Comparison of ENCODE assay signal across 1 cellular context in the genomic region with DNA sequence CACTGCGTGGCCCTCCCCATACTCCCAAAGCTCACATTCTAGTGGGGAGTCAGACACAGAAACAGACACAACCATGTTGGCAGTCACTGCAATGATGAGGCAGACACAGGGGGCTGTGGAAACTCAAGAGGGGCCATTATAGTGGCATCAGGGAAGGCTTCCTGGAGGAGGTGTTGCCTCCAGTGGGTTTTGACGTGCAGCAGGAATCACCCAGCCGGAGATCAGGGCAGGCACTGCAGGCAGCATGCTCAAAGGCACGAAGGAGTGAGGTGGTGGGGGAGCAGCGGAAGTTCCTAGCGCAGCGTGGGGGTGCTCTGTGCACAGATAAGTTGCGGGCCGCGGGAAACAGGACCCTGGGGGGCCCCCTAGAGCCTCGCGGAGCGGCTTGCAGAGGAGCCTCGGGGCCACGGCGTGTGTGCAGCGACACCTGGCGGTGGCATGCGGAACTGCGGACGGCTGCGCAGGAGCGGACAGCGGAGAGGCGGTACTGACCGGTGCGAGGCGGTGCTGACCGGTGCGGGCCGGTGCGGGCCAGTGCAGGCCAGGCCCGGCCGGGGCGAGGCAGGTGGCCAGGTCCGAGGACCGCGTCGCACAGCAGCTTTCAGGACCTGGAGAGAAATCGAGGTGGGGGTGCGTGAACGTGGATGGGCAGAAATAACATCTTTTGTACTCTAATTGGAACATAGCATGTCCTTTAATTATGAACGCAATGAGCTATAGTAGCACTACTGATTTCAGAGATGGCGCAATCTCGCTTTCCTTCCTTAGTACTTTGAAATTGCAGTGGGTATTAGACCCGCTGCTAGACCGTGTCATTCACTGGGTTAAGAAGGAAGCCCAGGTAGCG.
TF ChIP-seq lines count a peak whose summit lies in the region.

No MANE protein-coding gene starts in this region.

TF ChIP-seq in K562, 482 proteins besides CTCF, POLR2A, EP300 and RAD21 (continued from another document and continues in another):
- TF ChIP-seq, protein P1, sequence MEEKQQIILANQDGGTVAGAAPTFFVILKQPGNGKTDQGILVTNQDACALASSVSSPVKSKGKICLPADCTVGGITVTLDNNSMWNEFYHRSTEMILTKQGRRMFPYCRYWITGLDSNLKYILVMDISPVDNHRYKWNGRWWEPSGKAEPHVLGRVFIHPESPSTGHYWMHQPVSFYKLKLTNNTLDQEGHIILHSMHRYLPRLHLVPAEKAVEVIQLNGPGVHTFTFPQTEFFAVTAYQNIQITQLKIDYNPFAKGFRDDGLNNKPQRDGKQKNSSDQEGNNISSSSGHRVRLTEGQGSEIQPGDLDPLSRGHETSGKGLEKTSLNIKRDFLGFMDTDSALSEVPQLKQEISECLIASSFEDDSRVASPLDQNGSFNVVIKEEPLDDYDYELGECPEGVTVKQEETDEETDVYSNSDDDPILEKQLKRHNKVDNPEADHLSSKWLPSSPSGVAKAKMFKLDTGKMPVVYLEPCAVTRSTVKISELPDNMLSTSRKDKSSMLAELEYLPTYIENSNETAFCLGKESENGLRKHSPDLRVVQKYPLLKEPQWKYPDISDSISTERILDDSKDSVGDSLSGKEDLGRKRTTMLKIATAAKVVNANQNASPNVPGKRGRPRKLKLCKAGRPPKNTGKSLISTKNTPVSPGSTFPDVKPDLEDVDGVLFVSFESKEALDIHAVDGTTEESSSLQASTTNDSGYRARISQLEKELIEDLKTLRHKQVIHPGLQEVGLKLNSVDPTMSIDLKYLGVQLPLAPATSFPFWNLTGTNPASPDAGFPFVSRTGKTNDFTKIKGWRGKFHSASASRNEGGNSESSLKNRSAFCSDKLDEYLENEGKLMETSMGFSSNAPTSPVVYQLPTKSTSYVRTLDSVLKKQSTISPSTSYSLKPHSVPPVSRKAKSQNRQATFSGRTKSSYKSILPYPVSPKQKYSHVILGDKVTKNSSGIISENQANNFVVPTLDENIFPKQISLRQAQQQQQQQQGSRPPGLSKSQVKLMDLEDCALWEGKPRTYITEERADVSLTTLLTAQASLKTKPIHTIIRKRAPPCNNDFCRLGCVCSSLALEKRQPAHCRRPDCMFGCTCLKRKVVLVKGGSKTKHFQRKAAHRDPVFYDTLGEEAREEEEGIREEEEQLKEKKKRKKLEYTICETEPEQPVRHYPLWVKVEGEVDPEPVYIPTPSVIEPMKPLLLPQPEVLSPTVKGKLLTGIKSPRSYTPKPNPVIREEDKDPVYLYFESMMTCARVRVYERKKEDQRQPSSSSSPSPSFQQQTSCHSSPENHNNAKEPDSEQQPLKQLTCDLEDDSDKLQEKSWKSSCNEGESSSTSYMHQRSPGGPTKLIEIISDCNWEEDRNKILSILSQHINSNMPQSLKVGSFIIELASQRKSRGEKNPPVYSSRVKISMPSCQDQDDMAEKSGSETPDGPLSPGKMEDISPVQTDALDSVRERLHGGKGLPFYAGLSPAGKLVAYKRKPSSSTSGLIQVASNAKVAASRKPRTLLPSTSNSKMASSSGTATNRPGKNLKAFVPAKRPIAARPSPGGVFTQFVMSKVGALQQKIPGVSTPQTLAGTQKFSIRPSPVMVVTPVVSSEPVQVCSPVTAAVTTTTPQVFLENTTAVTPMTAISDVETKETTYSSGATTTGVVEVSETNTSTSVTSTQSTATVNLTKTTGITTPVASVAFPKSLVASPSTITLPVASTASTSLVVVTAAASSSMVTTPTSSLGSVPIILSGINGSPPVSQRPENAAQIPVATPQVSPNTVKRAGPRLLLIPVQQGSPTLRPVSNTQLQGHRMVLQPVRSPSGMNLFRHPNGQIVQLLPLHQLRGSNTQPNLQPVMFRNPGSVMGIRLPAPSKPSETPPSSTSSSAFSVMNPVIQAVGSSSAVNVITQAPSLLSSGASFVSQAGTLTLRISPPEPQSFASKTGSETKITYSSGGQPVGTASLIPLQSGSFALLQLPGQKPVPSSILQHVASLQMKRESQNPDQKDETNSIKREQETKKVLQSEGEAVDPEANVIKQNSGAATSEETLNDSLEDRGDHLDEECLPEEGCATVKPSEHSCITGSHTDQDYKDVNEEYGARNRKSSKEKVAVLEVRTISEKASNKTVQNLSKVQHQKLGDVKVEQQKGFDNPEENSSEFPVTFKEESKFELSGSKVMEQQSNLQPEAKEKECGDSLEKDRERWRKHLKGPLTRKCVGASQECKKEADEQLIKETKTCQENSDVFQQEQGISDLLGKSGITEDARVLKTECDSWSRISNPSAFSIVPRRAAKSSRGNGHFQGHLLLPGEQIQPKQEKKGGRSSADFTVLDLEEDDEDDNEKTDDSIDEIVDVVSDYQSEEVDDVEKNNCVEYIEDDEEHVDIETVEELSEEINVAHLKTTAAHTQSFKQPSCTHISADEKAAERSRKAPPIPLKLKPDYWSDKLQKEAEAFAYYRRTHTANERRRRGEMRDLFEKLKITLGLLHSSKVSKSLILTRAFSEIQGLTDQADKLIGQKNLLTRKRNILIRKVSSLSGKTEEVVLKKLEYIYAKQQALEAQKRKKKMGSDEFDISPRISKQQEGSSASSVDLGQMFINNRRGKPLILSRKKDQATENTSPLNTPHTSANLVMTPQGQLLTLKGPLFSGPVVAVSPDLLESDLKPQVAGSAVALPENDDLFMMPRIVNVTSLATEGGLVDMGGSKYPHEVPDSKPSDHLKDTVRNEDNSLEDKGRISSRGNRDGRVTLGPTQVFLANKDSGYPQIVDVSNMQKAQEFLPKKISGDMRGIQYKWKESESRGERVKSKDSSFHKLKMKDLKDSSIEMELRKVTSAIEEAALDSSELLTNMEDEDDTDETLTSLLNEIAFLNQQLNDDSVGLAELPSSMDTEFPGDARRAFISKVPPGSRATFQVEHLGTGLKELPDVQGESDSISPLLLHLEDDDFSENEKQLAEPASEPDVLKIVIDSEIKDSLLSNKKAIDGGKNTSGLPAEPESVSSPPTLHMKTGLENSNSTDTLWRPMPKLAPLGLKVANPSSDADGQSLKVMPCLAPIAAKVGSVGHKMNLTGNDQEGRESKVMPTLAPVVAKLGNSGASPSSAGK (IDR thresholded peaks at IDR 0.05) = peak; percentile 97
- TF ChIP-seq ZNF766 (CRISPR knock-in tag; conservative IDR thresholded peaks at IDR 0.05) = peak; percentile 45; the same call in 1 of the 2 replicates
- peak; percentile 93 for TF ChIP-seq NR3C1 (CRISPR knock-in tag; IDR thresholded peaks at IDR 0.05)
- peak; percentile 94 for TF ChIP-seq CXXC5 (CRISPR knock-in tag; IDR thresholded peaks at IDR 0.05)
- TF ChIP-seq, protein P2, sequence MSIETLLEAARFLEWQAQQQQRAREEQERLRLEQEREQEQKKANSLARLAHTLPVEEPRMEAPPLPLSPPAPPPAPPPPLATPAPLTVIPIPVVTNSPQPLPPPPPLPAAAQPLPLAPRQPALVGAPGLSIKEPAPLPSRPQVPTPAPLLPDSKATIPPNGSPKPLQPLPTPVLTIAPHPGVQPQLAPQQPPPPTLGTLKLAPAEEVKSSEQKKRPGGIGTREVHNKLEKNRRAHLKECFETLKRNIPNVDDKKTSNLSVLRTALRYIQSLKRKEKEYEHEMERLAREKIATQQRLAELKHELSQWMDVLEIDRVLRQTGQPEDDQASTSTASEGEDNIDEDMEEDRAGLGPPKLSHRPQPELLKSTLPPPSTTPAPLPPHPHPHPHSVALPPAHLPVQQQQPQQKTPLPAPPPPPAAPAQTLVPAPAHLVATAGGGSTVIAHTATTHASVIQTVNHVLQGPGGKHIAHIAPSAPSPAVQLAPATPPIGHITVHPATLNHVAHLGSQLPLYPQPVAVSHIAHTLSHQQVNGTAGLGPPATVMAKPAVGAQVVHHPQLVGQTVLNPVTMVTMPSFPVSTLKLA (conservative IDR thresholded peaks at IDR 0.05) = peak in 1 of 2 experiments; percentile 68; a peak in 2 of 4 replicates
- TF ChIP-seq NCOA6 (IDR thresholded peaks at IDR 0.05) = no peak
- no peak for TF ChIP-seq LARP7 (IDR thresholded peaks at IDR 0.05)
- peak; percentile 36; the same call in 1 of the 2 replicates for TF ChIP-seq EGR1 (conservative IDR thresholded peaks at IDR 0.05)
- TF ChIP-seq MEF2A (IDR thresholded peaks at IDR 0.05; ENCODE audit: control insufficient read depth, low read depth, low read length) = no peak
- TF ChIP-seq KDM4B (IDR thresholded peaks at IDR 0.05; ENCODE audit: borderline replicate concordance in 2 of 2, low read depth in 1 of 2) = peak in 1 of 2 experiments; percentile 67; a peak in 2 of 4 replicates
- peak; percentile 100 for TF ChIP-seq SMARCA5 (IDR thresholded peaks at IDR 0.05)
- TF ChIP-seq ZNF253 (CRISPR knock-in tag; conservative IDR thresholded peaks at IDR 0.05) = no peak
- TF ChIP-seq, protein P3, sequence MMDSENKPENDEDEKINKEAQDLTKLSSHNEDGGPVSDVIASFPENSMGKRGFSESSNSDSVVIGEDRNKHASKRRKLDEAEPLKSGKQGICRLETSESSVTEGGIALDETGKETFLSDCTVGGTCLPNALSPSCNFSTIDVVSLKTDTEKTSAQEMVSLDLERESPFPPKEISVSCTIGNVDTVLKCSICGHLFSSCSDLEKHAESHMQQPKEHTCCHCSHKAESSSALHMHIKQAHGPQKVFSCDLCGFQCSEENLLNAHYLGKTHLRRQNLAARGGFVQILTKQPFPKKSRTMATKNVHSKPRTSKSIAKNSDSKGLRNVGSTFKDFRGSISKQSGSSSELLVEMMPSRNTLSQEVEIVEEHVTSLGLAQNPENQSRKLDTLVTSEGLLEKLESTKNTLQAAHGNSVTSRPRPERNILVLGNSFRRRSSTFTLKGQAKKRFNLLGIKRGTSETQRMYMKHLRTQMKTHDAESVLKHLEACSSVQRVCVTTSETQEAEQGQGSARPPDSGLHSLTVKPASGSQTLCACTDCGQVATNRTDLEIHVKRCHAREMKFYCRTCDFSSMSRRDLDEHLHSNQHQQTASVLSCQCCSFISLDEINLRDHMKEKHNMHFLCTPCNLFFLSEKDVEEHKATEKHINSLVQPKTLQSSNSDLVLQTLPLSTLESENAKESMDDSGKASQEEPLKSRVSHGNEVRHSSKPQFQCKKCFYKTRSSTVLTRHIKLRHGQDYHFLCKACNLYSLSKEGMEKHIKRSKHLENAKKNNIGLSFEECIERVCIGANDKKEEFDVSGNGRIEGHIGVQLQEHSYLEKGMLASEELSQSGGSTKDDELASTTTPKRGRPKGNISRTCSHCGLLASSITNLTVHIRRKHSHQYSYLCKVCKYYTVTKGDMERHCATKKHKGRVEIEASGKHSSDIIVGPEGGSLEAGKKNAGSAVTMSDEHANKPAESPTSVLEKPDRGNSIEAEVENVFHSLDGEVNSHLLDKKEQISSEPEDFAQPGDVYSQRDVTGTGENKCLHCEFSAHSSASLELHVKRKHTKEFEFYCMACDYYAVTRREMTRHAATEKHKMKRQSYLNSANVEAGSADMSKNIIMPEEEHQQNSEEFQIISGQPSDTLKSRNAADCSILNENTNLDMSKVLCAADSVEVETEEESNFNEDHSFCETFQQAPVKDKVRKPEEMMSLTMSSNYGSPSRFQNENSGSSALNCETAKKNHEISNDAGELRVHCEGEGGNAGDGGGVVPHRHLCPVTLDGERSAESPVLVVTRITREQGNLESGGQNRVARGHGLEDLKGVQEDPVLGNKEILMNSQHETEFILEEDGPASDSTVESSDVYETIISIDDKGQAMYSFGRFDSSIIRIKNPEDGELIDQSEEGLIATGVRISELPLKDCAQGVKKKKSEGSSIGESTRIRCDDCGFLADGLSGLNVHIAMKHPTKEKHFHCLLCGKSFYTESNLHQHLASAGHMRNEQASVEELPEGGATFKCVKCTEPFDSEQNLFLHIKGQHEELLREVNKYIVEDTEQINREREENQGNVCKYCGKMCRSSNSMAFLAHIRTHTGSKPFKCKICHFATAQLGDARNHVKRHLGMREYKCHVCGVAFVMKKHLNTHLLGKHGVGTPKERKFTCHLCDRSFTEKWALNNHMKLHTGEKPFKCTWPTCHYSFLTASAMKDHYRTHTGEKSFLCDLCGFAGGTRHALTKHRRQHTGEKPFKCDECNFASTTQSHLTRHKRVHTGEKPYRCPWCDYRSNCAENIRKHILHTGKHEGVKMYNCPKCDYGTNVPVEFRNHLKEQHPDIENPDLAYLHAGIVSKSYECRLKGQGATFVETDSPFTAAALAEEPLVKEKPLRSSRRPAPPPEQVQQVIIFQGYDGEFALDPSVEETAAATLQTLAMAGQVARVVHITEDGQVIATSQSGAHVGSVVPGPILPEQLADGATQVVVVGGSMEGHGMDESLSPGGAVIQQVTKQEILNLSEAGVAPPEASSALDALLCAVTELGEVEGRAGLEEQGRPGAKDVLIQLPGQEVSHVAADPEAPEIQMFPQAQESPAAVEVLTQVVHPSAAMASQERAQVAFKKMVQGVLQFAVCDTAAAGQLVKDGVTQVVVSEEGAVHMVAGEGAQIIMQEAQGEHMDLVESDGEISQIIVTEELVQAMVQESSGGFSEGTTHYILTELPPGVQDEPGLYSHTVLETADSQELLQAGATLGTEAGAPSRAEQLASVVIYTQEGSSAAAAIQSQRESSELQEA (IDR thresholded peaks at IDR 0.05; ENCODE audit: low read depth) = no peak
- TF ChIP-seq, protein P4, sequence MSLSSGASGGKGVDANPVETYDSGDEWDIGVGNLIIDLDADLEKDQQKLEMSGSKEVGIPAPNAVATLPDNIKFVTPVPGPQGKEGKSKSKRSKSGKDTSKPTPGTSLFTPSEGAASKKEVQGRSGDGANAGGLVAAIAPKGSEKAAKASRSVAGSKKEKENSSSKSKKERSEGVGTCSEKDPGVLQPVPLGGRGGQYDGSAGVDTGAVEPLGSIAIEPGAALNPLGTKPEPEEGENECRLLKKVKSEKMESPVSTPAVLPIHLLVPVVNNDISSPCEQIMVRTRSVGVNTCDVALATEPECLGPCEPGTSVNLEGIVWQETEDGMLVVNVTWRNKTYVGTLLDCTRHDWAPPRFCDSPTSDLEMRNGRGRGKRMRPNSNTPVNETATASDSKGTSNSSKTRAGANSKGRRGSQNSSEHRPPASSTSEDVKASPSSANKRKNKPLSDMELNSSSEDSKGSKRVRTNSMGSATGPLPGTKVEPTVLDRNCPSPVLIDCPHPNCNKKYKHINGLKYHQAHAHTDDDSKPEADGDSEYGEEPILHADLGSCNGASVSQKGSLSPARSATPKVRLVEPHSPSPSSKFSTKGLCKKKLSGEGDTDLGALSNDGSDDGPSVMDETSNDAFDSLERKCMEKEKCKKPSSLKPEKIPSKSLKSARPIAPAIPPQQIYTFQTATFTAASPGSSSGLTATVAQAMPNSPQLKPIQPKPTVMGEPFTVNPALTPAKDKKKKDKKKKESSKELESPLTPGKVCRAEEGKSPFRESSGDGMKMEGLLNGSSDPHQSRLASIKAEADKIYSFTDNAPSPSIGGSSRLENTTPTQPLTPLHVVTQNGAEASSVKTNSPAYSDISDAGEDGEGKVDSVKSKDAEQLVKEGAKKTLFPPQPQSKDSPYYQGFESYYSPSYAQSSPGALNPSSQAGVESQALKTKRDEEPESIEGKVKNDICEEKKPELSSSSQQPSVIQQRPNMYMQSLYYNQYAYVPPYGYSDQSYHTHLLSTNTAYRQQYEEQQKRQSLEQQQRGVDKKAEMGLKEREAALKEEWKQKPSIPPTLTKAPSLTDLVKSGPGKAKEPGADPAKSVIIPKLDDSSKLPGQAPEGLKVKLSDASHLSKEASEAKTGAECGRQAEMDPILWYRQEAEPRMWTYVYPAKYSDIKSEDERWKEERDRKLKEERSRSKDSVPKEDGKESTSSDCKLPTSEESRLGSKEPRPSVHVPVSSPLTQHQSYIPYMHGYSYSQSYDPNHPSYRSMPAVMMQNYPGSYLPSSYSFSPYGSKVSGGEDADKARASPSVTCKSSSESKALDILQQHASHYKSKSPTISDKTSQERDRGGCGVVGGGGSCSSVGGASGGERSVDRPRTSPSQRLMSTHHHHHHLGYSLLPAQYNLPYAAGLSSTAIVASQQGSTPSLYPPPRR (CRISPR knock-in tag; IDR thresholded peaks at IDR 0.05; ENCODE audit: borderline replicate concordance) = peak; percentile 95
- no peak for TF ChIP-seq SNRNP70 (optimal IDR thresholded peaks at IDR 0.05; ENCODE audit: low read depth, low read length)
- TF ChIP-seq COPS2 (conservative IDR thresholded peaks at IDR 0.05) = no peak
- TF ChIP-seq, protein P5, sequence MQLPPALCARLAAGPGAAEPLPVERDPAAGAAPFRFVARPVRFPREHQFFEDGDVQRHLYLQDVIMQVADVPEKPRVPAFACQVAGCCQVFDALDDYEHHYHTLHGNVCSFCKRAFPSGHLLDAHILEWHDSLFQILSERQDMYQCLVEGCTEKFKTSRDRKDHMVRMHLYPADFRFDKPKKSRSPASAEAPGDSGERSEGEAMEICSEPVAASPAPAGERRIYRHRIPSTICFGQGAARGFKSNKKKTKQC (CRISPR knock-in tag; IDR thresholded peaks at IDR 0.05) = peak; percentile 96
- no peak for TF ChIP-seq ZNF124 (CRISPR knock-in tag; IDR thresholded peaks at IDR 0.05)
- no peak for TF ChIP-seq POLR2H (tag; IDR thresholded peaks at IDR 0.05; ENCODE audit: low read depth)
- TF ChIP-seq RBM34 (IDR thresholded peaks at IDR 0.05; ENCODE audit: borderline replicate concordance, insufficient read depth, low read length) = no peak
